ENCODE assay signal across 11 cellular contexts in genomic region chr5:107294151-107294550, GRCh38.
DNase-seq lines count a peak whose midpoint lies in the region; ATAC-seq and TF ChIP-seq lines count a peak whose summit lies in the region.
"Had no signal": no experiment of that assay in that cellular context is flagged by ENCODE, and none has a peak within 500 bp of the region (broad histone marks: within the 10 kb centered on the region; RNA-seq: fewer than 3 reads in every experiment).

No MANE protein-coding gene starts in this region.

- peaks cover 6% of the 10 kb centered on the region for H3K27me3 Mint-ChIP-seq in mesothelial cell of epicardium (ENCODE audit: low read depth)
- peaks cover 18% of the 10 kb centered on the region for H3K27me3 Mint-ChIP-seq in activated T-helper 2 cell treated with anti-CD3 and anti-CD28 coated beads, Interferon-gamma antibody, Interleukin-2, Interleukin-4, amounts not matched to agents 10 μg/mL and 5 μg/mL and 100 μg/mL, durations not matched to agents 14 hours and 24 hours and 36 hours (ENCODE audit: low read depth)
- peaks cover 1% of the 10 kb centered on the region for H3K27me3 Mint-ChIP-seq in activated CD4-positive, alpha-beta memory T cell treated with anti-CD3 and anti-CD28 coated beads, Interleukin-2, amount 10 ng/mL, durations not matched to agents 7 days and 5 days

- peaks cover 14% of the 10 kb centered on the region for H3K9me3 Mint-ChIP-seq in mesothelial cell of epicardium
- H3K9me3 Mint-ChIP-seq in activated T-helper 2 cell treated with anti-CD3 and anti-CD28 coated beads, Interferon-gamma antibody, Interleukin-2, Interleukin-4, amounts not matched to agents 10 μg/mL and 5 μg/mL and 100 μg/mL, durations not matched to agents 14 hours and 24 hours and 36 hours: no peaks in the 10 kb centered on the region
- no peaks in the 10 kb centered on the region for H3K9me3 Mint-ChIP-seq in activated CD4-positive, alpha-beta memory T cell treated with anti-CD3 and anti-CD28 coated beads, Interleukin-2, amount 10 ng/mL, durations not matched to agents 7 days and 5 days
- H3K9me3 Mint-ChIP-seq: activated B cell treated with CpG ODN at 0.5 μM for 24 hours had no signal

- POLR2A ChIA-PET in activated CD4-positive, alpha-beta memory T cell treated with anti-CD3 and anti-CD28 coated beads, Interleukin-2, amount 10 ng/mL, durations not matched to agents 7 days and 5 days (lab: Charles Lee): no interaction called here

- peak overlapping the region; percentile 60 for H3K27ac Mint-ChIP-seq in mesothelial cell of epicardium
- H3K27ac Mint-ChIP-seq in activated T-helper 2 cell treated with anti-CD3 and anti-CD28 coated beads, Interferon-gamma antibody, Interleukin-2, Interleukin-4, amounts not matched to agents 10 μg/mL and 5 μg/mL and 100 μg/mL, durations not matched to agents 14 hours and 24 hours and 36 hours: no peak overlapping the region
- H3K27ac Mint-ChIP-seq in activated CD4-positive, alpha-beta memory T cell treated with anti-CD3 and anti-CD28 coated beads, Interleukin-2, amount 10 ng/mL, durations not matched to agents 7 days and 5 days: no peak overlapping the region
- H3K27ac Mint-ChIP-seq: activated B cell treated with CpG ODN at 0.5 μM for 24 hours had no signal

- no peak for DNase-seq in mesothelial cell of epicardium (ENCODE audit: low spot score in 2 of 2, unreplicated experiment in 2 of 2)
- DNase-seq in activated T-helper 2 cell treated with anti-CD3 and anti-CD28 coated beads, Interferon-gamma antibody, Interleukin-2, Interleukin-4, amounts not matched to agents 10 μg/mL and 5 μg/mL and 100 μg/mL, durations not matched to agents 14 hours and 24 hours and 36 hours (ENCODE audit: low spot score): no peak
- DNase-seq in activated CD4-positive, alpha-beta memory T cell treated with anti-CD3 and anti-CD28 coated beads, Interleukin-2, amount 10 ng/mL, durations not matched to agents 7 days and 5 days: no peak
- DNase-seq in middle frontal gyrus (ENCODE audit: extremely low spot score, low spot score): no peak
- no peak for DNase-seq in dedifferentiated amniotic fluid mesenchymal stem cell (ENCODE audit: extremely low spot score)
- DNase-seq: activated B cell treated with CpG ODN at 0.5 μM for 24 hours, erythroblast, kidney had no signal

- H3K4me1 Mint-ChIP-seq in mesothelial cell of epicardium: peaks cover 41% of the 10 kb centered on the region
- peaks cover 31% of the 10 kb centered on the region for H3K4me1 Mint-ChIP-seq in activated T-helper 2 cell treated with anti-CD3 and anti-CD28 coated beads, Interferon-gamma antibody, Interleukin-2, Interleukin-4, amounts not matched to agents 10 μg/mL and 5 μg/mL and 100 μg/mL, durations not matched to agents 14 hours and 24 hours and 36 hours (ENCODE audit: low read depth)
- H3K4me1 Mint-ChIP-seq in activated CD4-positive, alpha-beta memory T cell treated with anti-CD3 and anti-CD28 coated beads, Interleukin-2, amount 10 ng/mL, durations not matched to agents 7 days and 5 days: peaks cover 20% of the 10 kb centered on the region

- TF ChIP-seq CTCF in mesothelial cell of epicardium (IDR thresholded peaks at IDR 0.05; ENCODE audit: unreplicated experiment): no peak

- intact Hi-C loops in activated T-helper 2 cell treated with anti-CD3 and anti-CD28 coated beads, Interferon-gamma antibody, Interleukin-2, Interleukin-4, amounts not matched to agents 10 μg/mL and 5 μg/mL and 100 μg/mL, durations not matched to agents 14 hours and 24 hours and 36 hours (cut with micrococcal nuclease): no loop called here

- CTCF ChIA-PET in activated CD4-positive, alpha-beta memory T cell treated with anti-CD3 and anti-CD28 coated beads, Interleukin-2, amount 10 ng/mL, durations not matched to agents 7 days and 5 days (lab: Charles Lee): no interaction called here

- no peak overlapping the region for H3K4me3 Mint-ChIP-seq in mesothelial cell of epicardium
- H3K4me3 Mint-ChIP-seq in activated T-helper 2 cell treated with anti-CD3 and anti-CD28 coated beads, Interferon-gamma antibody, Interleukin-2, Interleukin-4, amounts not matched to agents 10 μg/mL and 5 μg/mL and 100 μg/mL, durations not matched to agents 14 hours and 24 hours and 36 hours (ENCODE audit: low read depth): no peak overlapping the region
- H3K4me3 Mint-ChIP-seq in activated CD4-positive, alpha-beta memory T cell treated with anti-CD3 and anti-CD28 coated beads, Interleukin-2, amount 10 ng/mL, durations not matched to agents 7 days and 5 days: no peak overlapping the region
- H3K4me3 Mint-ChIP-seq: activated B cell treated with CpG ODN at 0.5 μM for 24 hours had no signal

- ATAC-seq in GM19025 (IDR thresholded peaks at IDR 0.05; ENCODE audit: low read depth, unreplicated experiment) (peak; percentile 42), HG02678 (IDR thresholded peaks at IDR 0.05; ENCODE audit: unreplicated experiment) (peak; percentile 54), HG03558 (IDR thresholded peaks at IDR 0.05; ENCODE audit: extremely low read depth, unreplicated experiment) (peak; percentile 58)

- H3K36me3 Mint-ChIP-seq in mesothelial cell of epicardium: no peaks in the 10 kb centered on the region
- no peaks in the 10 kb centered on the region for H3K36me3 Mint-ChIP-seq in activated T-helper 2 cell treated with anti-CD3 and anti-CD28 coated beads, Interferon-gamma antibody, Interleukin-2, Interleukin-4, amounts not matched to agents 10 μg/mL and 5 μg/mL and 100 μg/mL, durations not matched to agents 14 hours and 24 hours and 36 hours (ENCODE audit: low read depth)
- no peaks in the 10 kb centered on the region for H3K36me3 Mint-ChIP-seq in activated CD4-positive, alpha-beta memory T cell treated with anti-CD3 and anti-CD28 coated beads, Interleukin-2, amount 10 ng/mL, durations not matched to agents 7 days and 5 days (ENCODE audit: low read depth)
